9 cellular contexts compared by ENCODE assay signal in the genomic region with DNA sequence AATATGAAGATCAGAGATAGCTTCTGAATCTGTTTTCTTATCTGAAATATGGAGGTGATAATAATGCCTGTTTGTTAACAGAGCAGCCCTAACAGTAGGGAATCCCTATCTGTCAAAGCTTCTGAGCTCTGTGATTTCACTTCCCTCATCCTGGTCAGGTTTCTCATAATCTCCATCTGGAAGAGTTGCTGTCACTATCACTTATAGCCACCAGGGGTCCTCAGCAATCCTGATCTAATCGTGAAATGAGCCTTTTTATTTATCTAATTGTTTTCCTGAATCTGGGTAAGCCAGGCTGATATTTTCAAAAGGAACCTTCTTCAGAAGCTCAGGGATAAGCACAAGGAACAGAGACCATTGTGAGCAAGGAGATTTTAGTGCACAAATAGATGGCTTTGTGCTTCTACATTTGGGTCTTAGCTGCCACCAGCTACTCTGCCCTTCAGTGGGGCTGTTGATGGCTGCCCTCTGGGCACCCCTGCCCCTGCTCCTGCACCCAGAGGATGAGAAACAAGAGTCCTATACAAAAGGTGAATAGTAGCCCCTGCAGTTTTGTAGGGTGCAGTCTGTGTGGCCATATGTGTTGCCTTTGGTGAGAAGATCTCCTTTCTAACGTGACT.
DNase-seq lines count a peak whose midpoint lies in the region; ATAC-seq and TF ChIP-seq lines count a peak whose summit lies in the region.
"Had no signal": no experiment of that assay in that cellular context is flagged by ENCODE, and none has a peak within 500 bp of the region (broad histone marks: within the 10 kb centered on the region; RNA-seq: fewer than 3 reads in every experiment).

No MANE protein-coding gene starts in this region.

- no peak overlapping the region for H3K4me3 ChIP-seq in upper lobe of left lung
- H3K4me3 ChIP-seq: skin epidermis had no signal

- peak in 5 of 6 experiments; percentile 15 to 58 (median 36) for TF ChIP-seq CTCF in upper lobe of left lung (IDR thresholded peaks at IDR 0.05)

- H3K4me1 ChIP-seq in upper lobe of left lung, result no peaks in the 10 kb centered on the region

- no peaks in the 10 kb centered on the region for H3K27me3 ChIP-seq in upper lobe of left lung

- no peak for TF ChIP-seq POLR2A in upper lobe of left lung (IDR thresholded peaks at IDR 0.05)

- peak; percentile 7 for DNase-seq in EH (ENCODE audit: low read depth)
- peak; percentile 3 for DNase-seq in RPMI7951 (ENCODE audit: low read depth)
- peak; percentile 11 for DNase-seq in foreskin melanocyte
- no peak for DNase-seq in upper lobe of left lung
- DNase-seq in stimulated activated CD4-positive, alpha-beta T cell treated with anti-CD3 and anti-CD28 coated beads, Interleukin-12 subunit alpha, Interleukin-12 subunit beta, amount 100 ng/mL, for 4 hours, result no peak
- no peak for DNase-seq in NCI-H128 (lab: John Stamatoyannopoulos, UW; ENCODE audit: unreplicated experiment)

- WGBS in upper lobe of left lung, 2 donors, result 0 to 40% methylated on average over 1 to 2 of the region's 2 CpGs

- peak; percentile 99 for ATAC-seq in GM19351 (IDR thresholded peaks at IDR 0.05; ENCODE audit: unreplicated experiment)
- peak; percentile 97 for ATAC-seq in HG03378 (IDR thresholded peaks at IDR 0.05; ENCODE audit: unreplicated experiment)
- no peak for ATAC-seq in upper lobe of left lung (ENCODE audit: low FRiP score in 2 of 2)

- no peak for TF ChIP-seq EP300 in upper lobe of left lung (IDR thresholded peaks at IDR 0.05)

- no peak overlapping the region for H3K27ac ChIP-seq in upper lobe of left lung
- H3K27ac ChIP-seq: skin epidermis had no signal

- H3K36me3 ChIP-seq in upper lobe of left lung, result no peaks in the 10 kb centered on the region

- H3K9me3 ChIP-seq in upper lobe of left lung, result no peaks in the 10 kb centered on the region

Comparison
In these comparisons a context has a peak if more than half of its experiments do, and no peak if none do; other contexts are left out.
1. DNase-seq: peak in EH (single experiment), RPMI7951 (single experiment) and foreskin melanocyte (single experiment); none in upper lobe of left lung (0 of 2), stimulated activated CD4-positive, alpha-beta T cell treated with anti-CD3 and anti-CD28 coated beads, Interleukin-12 subunit alpha, Interleukin-12 subunit beta, amount 100 ng/mL, for 4 hours (single experiment) and NCI-H128 (single experiment).
2. ATAC-seq: peak in GM19351 (single experiment) and HG03378 (single experiment); none in upper lobe of left lung (0 of 2).